Comparison of ENCODE assay signal across 12 cellular contexts in genomic region chr1:218350022-218350525, GRCh38. TPM values are rescaled to one million over a fixed set of nuclear protein-coding genes. Genes with fewer than 3 reads are reported as not detected.
DNase-seq lines count a peak whose midpoint lies in the region; ATAC-seq, FAIRE-seq and TF ChIP-seq lines count a peak whose summit lies in the region.
"Had no signal": no experiment of that assay in that cellular context is flagged by ENCODE, and none has a peak within 500 bp of the region (broad histone marks: within the 10 kb centered on the region; RNA-seq: fewer than 3 reads in every experiment).

No MANE protein-coding gene starts in this region.

- ATAC-seq in gastrocnemius medialis, result no peak
- ATAC-seq in sciatic nerve, result no peak
- ATAC-seq in HG02885 (IDR thresholded peaks at IDR 0.05; ENCODE audit: poor library complexity, unreplicated experiment), result no peak
- ATAC-seq: naive thymus-derived CD4-positive, alpha-beta T cell; stimulated activated naive CD8-positive, alpha-beta T cell treated with anti-CD3 and anti-CD28 coated beads, Interleukin-15, Interleukin-2, amounts not matched to agents 100 U/mL and 50 U/mL, for 24 hours had no signal

- no peak for DNase-seq in GM12891 (ENCODE audit: insufficient read length, low spot score)
- peak; percentile 13 for DNase-seq in RPMI7951 (ENCODE audit: low read depth)
- no peak for DNase-seq in fibroblast of pulmonary artery (ENCODE audit: low read depth)
- no peak for DNase-seq in gastrocnemius medialis
- no peak for DNase-seq in D341Med (ENCODE audit: low spot score)
- no peak for DNase-seq in NCI-H2029 (lab: John Stamatoyannopoulos, UW)
- no peak for DNase-seq in sciatic nerve (ENCODE audit: low spot score)
- DNase-seq: activated CD4-positive, CD25-positive, alpha-beta regulatory T cell treated with anti-CD3 and anti-CD28 coated beads, Interleukin-2, amount 50 U/mL, for 72 hours; activated naive CD4-positive, alpha-beta T cell treated with Interleukin-2 at 50 U/mL for 16 hours; naive thymus-derived CD4-positive, alpha-beta T cell; stimulated activated naive CD8-positive, alpha-beta T cell treated with anti-CD3 and anti-CD28 coated beads, Interleukin-15, Interleukin-2, amounts not matched to agents 100 U/mL and 50 U/mL, for 24 hours had no signal

- peaks cover 58 to 59% of the 10 kb centered on the region in 2 donors for H3K4me1 ChIP-seq in gastrocnemius medialis

- in situ Hi-C loops in gastrocnemius medialis (cut with MboI; ENCODE audit: low sequenced_read_pairs in 4 of 4), result loop anchor here in 1 of 4 donors (25.0 kb wide), 1 partner anchor 112 kb away; no protein-coding TSS in a partner anchor

- no peaks in the 10 kb centered on the region for H3K36me3 ChIP-seq in gastrocnemius medialis

- no peak for TF ChIP-seq POLR2A in GM12891 (IDR thresholded peaks at IDR 0.05; ENCODE audit: low read depth, low read length)
- no peak for TF ChIP-seq POLR2A in gastrocnemius medialis (IDR thresholded peaks at IDR 0.05)

- H3K9me3 ChIP-seq in gastrocnemius medialis, result no peaks in the 10 kb centered on the region

- FAIRE-seq in GM12891 (lab: Jason Lieb, UNC), result no peak

- H3K4me3 ChIP-seq in fibroblast of pulmonary artery (replicated peaks; ENCODE audit: low read depth, low read length) (peak overlapping the region; percentile 91), gastrocnemius medialis (peak overlapping the region; percentile 4 to 86 (median 70))

- no peak for TF ChIP-seq CTCF in fibroblast of pulmonary artery (IDR thresholded peaks at IDR 0.05; ENCODE audit: low read length, missing control alignments)
- no peak for TF ChIP-seq CTCF in gastrocnemius medialis (IDR thresholded peaks at IDR 0.05 in 4 of 5, conservative IDR thresholded peaks at IDR 0.05 in 1 of 5)

- H3K27me3 ChIP-seq in gastrocnemius medialis, result no peaks in the 10 kb centered on the region

- peak overlapping the region; percentile 90 to 94 (median 92) for H3K27ac ChIP-seq in gastrocnemius medialis

- intact Hi-C loops in gastrocnemius medialis (cut with DNase I; ENCODE audit: low total_unique reads) (no loop called here), sciatic nerve (cut with DNase I) (no loop called here)

TF ChIP-seq in GM12891, 5 proteins besides CTCF, POLR2A, EP300 and RAD21:
- peak; percentile 68 for TF ChIP-seq SPI1 (IDR thresholded peaks at IDR 0.05; ENCODE audit: low read depth, low read length)
- TF ChIP-seq POU2F2 (IDR thresholded peaks at IDR 0.05; ENCODE audit: low read depth, low read length), result no peak
- no peak for TF ChIP-seq PAX5 (IDR thresholded peaks at IDR 0.05; ENCODE audit: insufficient read depth, low read length, severe bottlenecking)

RNA-seq across cellular contexts. Expression of gene TGFB2, which starts 4.9 kb away (rescaled TPM):
- 0.28 TPM for polyA plus RNA-seq in GM12891 (2012; ENCODE audit: low read depth, missing spikeins)
- 11.3 and 18.7 TPM in 2 replicates for total RNA-seq in RPMI7951 (2014; rRNA removed; shearing (Covaris generic))
- total RNA-seq in gastrocnemius medialis, result 1 to 10 TPM in 1 of 4 donors, under 1 TPM in 3; 0.56 to 2.3 (median 0.86) TPM
- 46.8 TPM for total RNA-seq in sciatic nerve
- total RNA-seq: naive thymus-derived CD4-positive, alpha-beta T cell had no signal
- polyA plus RNA-seq: naive thymus-derived CD4-positive, alpha-beta T cell had no signal
